In the genomic region with DNA sequence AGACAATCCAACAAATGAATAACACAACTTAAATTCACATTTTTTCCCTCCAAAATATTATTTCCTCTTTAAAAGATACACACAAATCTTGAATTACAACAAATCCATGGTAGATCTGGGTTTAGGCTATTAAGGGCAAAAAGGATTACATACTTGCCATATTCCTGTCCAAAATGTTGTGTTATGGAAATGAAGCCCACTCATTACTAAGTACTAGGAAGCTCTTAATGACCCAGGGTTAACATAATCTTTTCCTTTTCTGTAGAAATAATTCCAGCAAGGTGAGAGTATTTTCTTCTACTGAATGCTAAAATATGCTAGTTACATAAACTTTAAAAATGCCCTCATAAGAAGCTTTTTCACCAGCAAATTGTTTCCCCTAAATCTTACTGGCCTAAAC, we compare ENCODE assay signal across 1 cellular context.
TF ChIP-seq lines count a peak whose summit lies in the region.

No MANE protein-coding gene starts in this region.

TF ChIP-seq in HEK293, 187 proteins besides CTCF, POLR2A, EP300 and RAD21 (continued from another document):
- TF ChIP-seq MYNN (tag by site-specific recombination; IDR thresholded peaks at IDR 0.05; ENCODE audit: borderline replicate concordance) = no peak
- no peak for TF ChIP-seq ZNF16 (tag by site-specific recombination; IDR thresholded peaks at IDR 0.05; ENCODE audit: low read depth)
- no peak for TF ChIP-seq ZNF184 (tag by site-specific recombination; IDR thresholded peaks at IDR 0.05)
- no peak for TF ChIP-seq TRIM28 (IDR thresholded peaks at IDR 0.05; ENCODE audit: borderline replicate concordance, low read length)
- no peak for TF ChIP-seq ZNF426 (tag by site-specific recombination; IDR thresholded peaks at IDR 0.05)
- no peak for TF ChIP-seq ZNF76 (tag by site-specific recombination; IDR thresholded peaks at IDR 0.05; ENCODE audit: borderline replicate concordance, low read depth)
- no peak for TF ChIP-seq ZSCAN4 (tag by site-specific recombination; IDR thresholded peaks at IDR 0.05)
- TF ChIP-seq HOXC10 (CRISPR knock-in tag; IDR thresholded peaks at IDR 0.05) = no peak
- TF ChIP-seq, protein P1, sequence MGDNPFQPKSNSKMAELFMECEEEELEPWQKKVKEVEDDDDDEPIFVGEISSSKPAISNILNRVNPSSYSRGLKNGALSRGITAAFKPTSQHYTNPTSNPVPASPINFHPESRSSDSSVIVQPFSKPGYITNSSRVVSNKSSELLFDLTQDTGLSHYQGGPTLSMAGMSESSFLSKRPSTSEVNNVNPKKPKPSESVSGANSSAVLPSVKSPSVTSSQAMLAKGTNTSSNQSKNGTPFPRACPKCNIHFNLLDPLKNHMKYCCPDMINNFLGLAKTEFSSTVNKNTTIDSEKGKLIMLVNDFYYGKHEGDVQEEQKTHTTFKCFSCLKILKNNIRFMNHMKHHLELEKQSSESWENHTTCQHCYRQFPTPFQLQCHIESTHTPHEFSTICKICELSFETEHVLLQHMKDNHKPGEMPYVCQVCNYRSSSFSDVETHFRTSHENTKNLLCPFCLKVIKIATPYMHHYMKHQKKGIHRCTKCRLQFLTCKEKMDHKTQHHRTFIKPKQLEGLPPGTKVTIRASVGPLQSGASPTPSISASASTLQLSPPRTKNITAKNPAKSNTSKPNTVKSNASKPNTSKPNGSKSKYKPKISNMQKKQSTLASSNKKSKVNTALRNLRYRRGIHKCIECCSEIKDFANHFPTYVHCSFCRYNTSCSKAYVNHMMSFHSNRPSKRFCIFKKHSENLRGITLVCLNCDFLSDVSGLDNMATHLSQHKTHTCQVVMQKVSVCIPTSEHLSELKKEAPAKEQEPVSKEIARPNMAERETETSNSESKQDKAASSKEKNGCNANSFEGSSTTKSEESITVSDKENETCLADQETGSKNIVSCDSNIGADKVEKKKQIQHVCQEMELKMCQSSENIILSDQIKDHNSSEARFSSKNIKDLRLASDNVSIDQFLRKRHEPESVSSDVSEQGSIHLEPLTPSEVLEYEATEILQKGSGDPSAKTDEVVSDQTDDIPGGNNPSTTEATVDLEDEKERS (tag by site-specific recombination; IDR thresholded peaks at IDR 0.05) = no peak
- no peak for TF ChIP-seq ZNF274 (IDR thresholded peaks at IDR 0.05; ENCODE audit: low read length)
- no peak for TF ChIP-seq ZNF274 (tag by site-specific recombination; IDR thresholded peaks at IDR 0.05; ENCODE audit: borderline replicate concordance)
